Comparison of ENCODE assay signal across 9 cellular contexts in the genomic region with DNA sequence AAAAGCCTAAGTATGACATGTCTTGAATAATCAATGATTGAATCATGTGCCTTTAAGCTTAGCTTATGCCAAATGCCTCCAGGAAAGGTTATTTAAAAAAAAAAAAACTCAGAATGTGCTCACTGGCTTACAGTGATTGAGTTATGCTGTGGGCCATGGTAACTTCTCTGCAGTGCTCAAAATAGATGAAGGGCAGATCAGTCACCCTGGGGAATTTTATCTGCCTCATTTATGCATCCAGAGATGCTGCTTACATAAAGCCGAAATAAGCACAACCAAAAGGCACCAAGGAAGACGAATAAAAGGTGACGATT.
DNase-seq lines count a peak whose midpoint lies in the region; ATAC-seq and TF ChIP-seq lines count a peak whose summit lies in the region.
"Had no signal": no experiment of that assay in that cellular context is flagged by ENCODE, and none has a peak within 500 bp of the region (broad histone marks: within the 10 kb centered on the region; RNA-seq: fewer than 3 reads in every experiment).

No MANE protein-coding gene starts in this region.

- H3K4me2 ChIP-seq in mesenchymal stem cell (ENCODE audit: low read length, poor library complexity, severe bottlenecking), result no peak overlapping the region

- no peaks in the 10 kb centered on the region for H3K79me1 ChIP-seq in mesenchymal stem cell (replicated peaks; ENCODE audit: low read length, poor library complexity, severe bottlenecking)

- no peak overlapping the region for H2BK5ac ChIP-seq in mesenchymal stem cell (ENCODE audit: low read depth, low read length, poor library complexity, severe bottlenecking)

- H3K4me3 ChIP-seq in mesenchymal stem cell (ENCODE audit: insufficient read depth in 1 of 2, low read depth in 1 of 2, low read length in 2 of 2) (peak overlapping the region in 1 of 2 experiments; percentile 64), vagina (no peak overlapping the region)

- TF ChIP-seq CTCF in vagina (IDR thresholded peaks at IDR 0.05), result no peak

- H2AK5ac ChIP-seq in mesenchymal stem cell (ENCODE audit: low read length, severe bottlenecking), result no peak overlapping the region

- H3K27ac ChIP-seq in mesenchymal stem cell (ENCODE audit: low read length, poor library complexity, severe bottlenecking) (no peak overlapping the region), vagina (peak overlapping the region; percentile 28)

- no peak overlapping the region for H2BK15ac ChIP-seq in mesenchymal stem cell (ENCODE audit: low read depth, poor library complexity, severe bottlenecking)

- 90% methylated on average over 3 of the region's 3 CpGs for WGBS in mesenchymal stem cell

- H3K23ac ChIP-seq in mesenchymal stem cell (ENCODE audit: low read length in 2 of 2), result no peak overlapping the region

- H3K18ac ChIP-seq in mesenchymal stem cell (ENCODE audit: low read depth in 1 of 2, low read length in 2 of 2), result no peak overlapping the region

- H2AFZ ChIP-seq in mesenchymal stem cell (ENCODE audit: low read depth, low read length), result no peak overlapping the region

- H2BK12ac ChIP-seq in mesenchymal stem cell (ENCODE audit: low read length in 2 of 2), result no peak overlapping the region

- no peaks in the 10 kb centered on the region for H3K27me3 Mint-ChIP-seq in activated T-cell treated with anti-CD3 and anti-CD28 coated beads, Interleukin-2, amount 50 U/mL, for 4 hours (ENCODE audit: low read depth)

- no peak overlapping the region for H2BK120ac ChIP-seq in mesenchymal stem cell (ENCODE audit: low read depth, low read length)

- no peaks in the 10 kb centered on the region for H3K27me3 ChIP-seq in mesenchymal stem cell (ENCODE audit: control insufficient read depth in 1 of 2, insufficient read depth in 1 of 2, low read length in 2 of 2)
- H3K27me3 ChIP-seq in vagina, result no peaks in the 10 kb centered on the region

- H3K4me1 ChIP-seq in mesenchymal stem cell (ENCODE audit: control insufficient read depth, insufficient read depth, low read depth, low read length) (no peaks in the 10 kb centered on the region), vagina (peaks cover 24% of the 10 kb centered on the region)

- H3K9ac ChIP-seq in mesenchymal stem cell (ENCODE audit: low read length), result peak overlapping the region; percentile 69

- ATAC-seq in activated T-cell treated with anti-CD3 and anti-CD28 coated beads, Interleukin-2, amount 50 U/mL, for 4 hours, result peak; percentile 88
- ATAC-seq in GM21390 (IDR thresholded peaks at IDR 0.05; ENCODE audit: unreplicated experiment) (no peak), GM19467 (IDR thresholded peaks at IDR 0.05; ENCODE audit: unreplicated experiment) (no peak)

- no peaks in the 10 kb centered on the region for H3K9me3 ChIP-seq in mesenchymal stem cell (ENCODE audit: control insufficient read depth, low read length)
- H3K9me3 ChIP-seq in vagina, result no peaks in the 10 kb centered on the region

- TF ChIP-seq POLR2A in vagina (IDR thresholded peaks at IDR 0.05), result no peak

- peak overlapping the region; percentile 75 for H3K4me3 Mint-ChIP-seq in activated T-cell treated with anti-CD3 and anti-CD28 coated beads, Interleukin-2, amount 50 U/mL, for 4 hours

- peaks cover 93% of the 10 kb centered on the region for H3K4me1 Mint-ChIP-seq in activated T-cell treated with anti-CD3 and anti-CD28 coated beads, Interleukin-2, amount 50 U/mL, for 4 hours (ENCODE audit: low read depth)

- no peak overlapping the region for H4K91ac ChIP-seq in mesenchymal stem cell (ENCODE audit: low read length)

- intact Hi-C loops in vagina (cut with DNase I), result no loop called here

- no peaks in the 10 kb centered on the region for H3K9me3 Mint-ChIP-seq in activated T-cell treated with anti-CD3 and anti-CD28 coated beads, Interleukin-2, amount 50 U/mL, for 4 hours

- no peaks in the 10 kb centered on the region for H3K36me3 Mint-ChIP-seq in activated T-cell treated with anti-CD3 and anti-CD28 coated beads, Interleukin-2, amount 50 U/mL, for 4 hours (ENCODE audit: insufficient read depth)

- DNase-seq in stimulated activated CD4-positive, alpha-beta T cell treated with anti-CD3 and anti-CD28 coated beads, Interleukin-1b, Interleukin-23, amount 100 ng/mL, for 48 hours, result peak; percentile 39
- no peak for DNase-seq in stimulated activated CD4-positive, alpha-beta T cell treated with anti-CD3 and anti-CD28 coated beads, Interleukin-2, amount 100 ng/mL, for 48 hours
- no peak for DNase-seq in activated T-cell treated with anti-CD3 and anti-CD28 coated beads, Interleukin-2, amount 50 U/mL, for 4 hours
- DNase-seq in mesenchymal stem cell (no peak), vagina (ENCODE audit: extremely low spot score in 2 of 2) (no peak), cerebellar nuclear complex (lab: John Stamatoyannopoulos, UW) (no peak)
- DNase-seq: NCI-H1417 treated with DMSO at 0.1 percent for 48 hours had no signal

- H3K36me3 ChIP-seq in mesenchymal stem cell (ENCODE audit: control insufficient read depth in 1 of 2, insufficient read depth in 2 of 2, low read depth in 1 of 2, low read length in 2 of 2), result no peaks in the 10 kb centered on the region
- H3K36me3 ChIP-seq in vagina, result no peaks in the 10 kb centered on the region

- no peak overlapping the region for H3K4ac ChIP-seq in mesenchymal stem cell (ENCODE audit: low read depth in 1 of 2, low read length in 2 of 2)

- no peak overlapping the region for H4K8ac ChIP-seq in mesenchymal stem cell (ENCODE audit: low read length)

- H3K14ac ChIP-seq in mesenchymal stem cell (ENCODE audit: low read length in 2 of 2), result no peak overlapping the region

Comparison
In these comparisons a context has a peak if more than half of its experiments do, and no peak if none do; other contexts are left out.
1. ATAC-seq: peak in activated T-cell treated with anti-CD3 and anti-CD28 coated beads, Interleukin-2, amount 50 U/mL, for 4 hours (2 of 2); none in GM21390 (single experiment) and GM19467 (single experiment).